In the genomic region with DNA sequence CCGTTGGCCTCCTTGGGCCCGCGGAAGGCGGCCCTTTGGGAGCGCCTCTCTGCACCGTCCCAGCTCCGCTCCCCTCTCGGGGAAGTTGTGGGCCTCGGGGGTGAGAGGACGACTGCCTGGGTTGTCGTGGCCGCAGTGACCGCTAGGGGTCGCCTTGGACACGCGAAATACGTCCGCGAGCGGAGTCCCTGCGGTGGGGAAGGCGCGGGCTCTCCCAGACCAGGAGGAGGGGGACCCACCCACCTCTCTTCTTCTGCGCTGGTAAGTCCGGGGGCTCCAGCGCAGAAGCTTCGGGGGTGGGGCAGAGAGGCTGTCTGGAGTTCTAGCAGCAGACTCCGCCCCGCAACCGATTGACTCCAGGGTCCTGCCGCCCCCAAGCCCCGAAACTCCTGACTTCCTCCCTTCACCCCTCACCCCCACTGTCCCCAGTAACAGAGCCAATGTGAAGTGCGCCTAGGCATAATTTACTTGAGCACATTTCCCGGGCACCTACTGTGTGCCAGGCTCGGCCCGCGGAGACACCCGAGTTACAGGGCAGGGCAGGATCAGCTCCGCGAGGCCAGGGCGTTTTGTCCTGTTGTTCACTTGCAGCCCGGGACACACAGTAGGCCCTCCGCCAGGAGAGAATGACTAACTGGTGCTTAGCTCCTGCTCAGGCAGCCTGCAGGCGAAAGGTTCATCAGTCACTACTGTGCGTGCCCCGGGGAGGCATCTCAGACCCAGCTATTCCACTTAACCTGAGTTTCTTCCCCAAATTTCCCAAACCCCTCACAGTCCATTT, we compare ENCODE assay signal across 8 cellular contexts. TPM values are rescaled to one million over a fixed set of nuclear protein-coding genes. Genes with fewer than 3 reads are reported as not detected.
A peak's percentile ranks its signal among the peaks of the same experiment; 100 is the strongest.
DNase-seq lines count a peak whose midpoint lies in the region; ATAC-seq and TF ChIP-seq lines count a peak whose summit lies in the region.

No MANE protein-coding gene starts in this region.

- peak overlapping the region; percentile 94 for H3K27ac Mint-ChIP-seq in Caco-2 (ENCODE audit: unreplicated experiment)

- peak overlapping the region; percentile 56; the same call in 1 of the 2 replicates for H3K4ac ChIP-seq in IMR-90 (ENCODE audit: low read depth, low read length)

- TF ChIP-seq RAD21 in IMR-90 (IDR thresholded peaks at IDR 0.05; ENCODE audit: low read length): peak; percentile 71

- no peak overlapping the region for H3K18ac ChIP-seq in IMR-90 (ENCODE audit: low read depth, low read length)

- H3K4me3 ChIP-seq in Caco-2 (ENCODE audit: low read depth, low read length): no peak overlapping the region
- H3K4me3 ChIP-seq in IMR-90 (ENCODE audit: insufficient read depth, low read depth, low read length): peak overlapping the region; percentile 24
- no peak overlapping the region for H3K4me3 ChIP-seq in SU-DHL-6 (ENCODE audit: insufficient read depth, low read length, poor library complexity, severe bottlenecking)
- peak overlapping the region; percentile 71 for H3K4me3 ChIP-seq in adipocyte (ENCODE audit: low read length)
- H3K4me3 ChIP-seq in psoas muscle: peak overlapping the region; percentile 61
- peak overlapping the region; percentile 31 for H3K4me3 ChIP-seq in urinary bladder (ENCODE audit: low read depth, low read length)

- no peaks in the 10 kb centered on the region for H3K79me2 ChIP-seq in SU-DHL-6 (ENCODE audit: insufficient read depth, low read length)

- H3K14ac ChIP-seq in IMR-90 (replicated peaks; ENCODE audit: low read depth, low read length): no peak overlapping the region

- H3K9me3 Mint-ChIP-seq in Caco-2 (ENCODE audit: unreplicated experiment): no peaks in the 10 kb centered on the region

- no peak overlapping the region for H2BK5ac ChIP-seq in IMR-90 (ENCODE audit: low read depth, low read length, poor library complexity, severe bottlenecking)

- TF ChIP-seq CTCF in Caco-2 (IDR thresholded peaks at IDR 0.05; ENCODE audit: insufficient read depth in 1 of 2, low read depth in 1 of 2, low read length in 1 of 2, severe bottlenecking in 1 of 2, unreplicated experiment in 1 of 2) (no peak), IMR-90 (conservative IDR thresholded peaks at IDR 0.05; ENCODE audit: low read depth, low read length) (peak; percentile 87), SU-DHL-6 (IDR thresholded peaks at IDR 0.05; ENCODE audit: insufficient read depth, low read length, poor library complexity, severe bottlenecking) (peak; percentile 92), psoas muscle (IDR thresholded peaks at IDR 0.05) (peak; percentile 94)

- no peak overlapping the region for H3K56ac ChIP-seq in IMR-90 (ENCODE audit: extremely low read depth, insufficient read depth, low read length)

- POLR2A ChIA-PET in Caco-2 (lab: Charles Lee) (no interaction called here), IMR-90 (lab: Charles Lee; ENCODE audit: unreplicated experiment) (no interaction called here)

- peaks cover 77% of the 10 kb centered on the region for H3K36me3 Mint-ChIP-seq in Caco-2 (ENCODE audit: insufficient read depth, unreplicated experiment)

- H4K8ac ChIP-seq in IMR-90 (ENCODE audit: low read depth in 2 of 2, low read length in 2 of 2): peak overlapping the region in 1 of 2 experiments; percentile 46; a peak in 1 of 4 replicates

- in situ Hi-C loops in IMR-90 (cut with MboI; ENCODE audit: low sequenced_read_pairs): loop anchor here (25.0 kb wide), 1 partner anchor 234 kb away; no protein-coding TSS in a partner anchor

- H3K27me3 Mint-ChIP-seq in Caco-2 (ENCODE audit: insufficient read depth, unreplicated experiment): no peaks in the 10 kb centered on the region

- H3K4me2 ChIP-seq in IMR-90 (ENCODE audit: low read depth, low read length) (peak overlapping the region; percentile 63), SU-DHL-6 (ENCODE audit: low read depth, low read length, poor library complexity, severe bottlenecking) (peak overlapping the region; percentile 47)

- no TSS peak for BruUV-seq in Caco-2 (replicated peaks; lab: Mats Ljungman, UMichigan)
- BruUV-seq in IMR-90 (replicated peaks; lab: Mats Ljungman, UMichigan): no TSS peak

- no peak overlapping the region for H3K9ac ChIP-seq in IMR-90 (ENCODE audit: low read depth, low read length)
- H3K9ac ChIP-seq in SU-DHL-6 (ENCODE audit: low read length): no peak overlapping the region
- H3K9ac ChIP-seq in adipocyte (ENCODE audit: low read length): peak overlapping the region; percentile 66

- no peak overlapping the region for H2BK20ac ChIP-seq in IMR-90 (ENCODE audit: low read depth, low read length)

- no peak overlapping the region for H2BK120ac ChIP-seq in IMR-90 (ENCODE audit: low read depth, low read length)

- H4K5ac ChIP-seq in IMR-90 (ENCODE audit: low read depth, low read length): no peak overlapping the region

- peak overlapping the region; percentile 88 for H2AK9ac ChIP-seq in IMR-90 (replicated peaks; ENCODE audit: low read depth, low read length, poor library complexity)

- H3K9me1 ChIP-seq in IMR-90 (ENCODE audit: insufficient read depth, low read length): no peaks in the 10 kb centered on the region

- intact Hi-C loops in Caco-2 (cut with micrococcal nuclease; ENCODE audit: unreplicated experiment): no loop called here
- intact Hi-C loops in IMR-90 (cut with micrococcal nuclease): loop anchor here (5.0 kb wide), 1 partner anchor 39 kb away; no protein-coding TSS in a partner anchor
- intact Hi-C loops in left ventricle myocardium superior (cut with micrococcal nuclease): no loop called here
- intact Hi-C loops in psoas muscle (cut with DNase I): loop anchor here (2.0 to 10.0 kb wide), 5 partner anchors 39 to 357 kb away; partner anchors contain the start of gene ACOX2 (in 1 of the 2)

- peak in 1 of 2 experiments; percentile 53 for DNase-seq in Caco-2
- DNase-seq in IMR-90: peak; percentile 69
- DNase-seq in adipocyte (ENCODE audit: low read depth): peak; percentile 96
- peak; percentile 93 for DNase-seq in left ventricle myocardium superior
- peak; percentile 90 to 95 for DNase-seq in psoas muscle

- H2AK5ac ChIP-seq in IMR-90 (ENCODE audit: low read depth, low read length): no peak overlapping the region

- H3K27me3 ChIP-seq in Caco-2 (replicated peaks; ENCODE audit: control insufficient read depth, insufficient read depth, low read length) (no peaks in the 10 kb centered on the region), IMR-90 (ENCODE audit: control insufficient read depth, insufficient read depth, low read length) (peaks cover 8% of the 10 kb centered on the region; the same call in 1 of the 2 replicates), SU-DHL-6 (ENCODE audit: low read length) (no peaks in the 10 kb centered on the region), adipocyte (replicated peaks; ENCODE audit: control insufficient read depth, insufficient read depth, low read length) (no peaks in the 10 kb centered on the region), psoas muscle (ENCODE audit: insufficient read depth in 3 of 3, low read length in 2 of 3) (no peaks in the 10 kb centered on the region)

- no peaks in the 10 kb centered on the region for H3K79me1 ChIP-seq in IMR-90 (ENCODE audit: low read depth in 1 of 2, low read length in 2 of 2)

- H3K9me3 ChIP-seq in Caco-2: no peaks in the 10 kb centered on the region
- H3K9me3 ChIP-seq in IMR-90 (ENCODE audit: control insufficient read depth, insufficient read depth, low read length): no peaks in the 10 kb centered on the region
- H3K9me3 ChIP-seq in SU-DHL-6 (ENCODE audit: insufficient read depth, low read length): no peaks in the 10 kb centered on the region
- H3K9me3 ChIP-seq in adipocyte (ENCODE audit: control insufficient read depth, low read length): no peaks in the 10 kb centered on the region
- no peaks in the 10 kb centered on the region for H3K9me3 ChIP-seq in psoas muscle

- 36% methylated on average over 15 of the region's 46 CpGs; no CpG with 5 or more reads in 1 of the 2 experiments for WGBS in IMR-90 (ENCODE audit: extremely low coverage in 2 of 2, insufficient read length in 1 of 2), 2 experiments
- 11 to 13% (median 11%) methylated on average over 38 to 46 of the region's 46 CpGs for WGBS in psoas muscle, 3 donors
- WGBS in urinary bladder: 7% methylated on average over 46 of the region's 46 CpGs

- peak overlapping the region; percentile 8 for H3K4me3 Mint-ChIP-seq in Caco-2 (ENCODE audit: unreplicated experiment)

- CTCF ChIA-PET in Caco-2 (lab: Charles Lee) (no interaction called here), IMR-90 (lab: Yijun Ruan, JAX) (interaction anchor here (0.6 to 2.3 kb wide), 19 partner anchors 8 to 1472 kb away, joined by 3 to 19 read pairs (median 4); partner anchors contain the start of genes DNASE1L3, HTD2 and RPP14)

- TF ChIP-seq POLR2A in IMR-90 (IDR thresholded peaks at IDR 0.05; ENCODE audit: low read depth, low read length): no peak

- no peaks in the 10 kb centered on the region for H3K9me2 ChIP-seq in SU-DHL-6 (replicated peaks; ENCODE audit: insufficient read depth, low read length)

- H2AFZ ChIP-seq in IMR-90 (replicated peaks; ENCODE audit: low read length, poor library complexity) (peak overlapping the region; percentile 88), SU-DHL-6 (ENCODE audit: low read depth, low read length, severe bottlenecking) (peak overlapping the region; percentile 93)

- dilution Hi-C loops in IMR-90 (cut with HindIII; ENCODE audit: low sequenced_read_pairs, unreplicated experiment): no loop called here

- peak overlapping the region; percentile 25; the same call in 1 of the 2 replicates for H4K91ac ChIP-seq in IMR-90 (ENCODE audit: insufficient read depth, low read depth, low read length)

- no peak overlapping the region for H3K23ac ChIP-seq in IMR-90 (ENCODE audit: low read depth, low read length)

- H3K36me3 ChIP-seq in Caco-2 (ENCODE audit: control insufficient read depth, insufficient read depth, low read length) (no peaks in the 10 kb centered on the region), IMR-90 (ENCODE audit: control insufficient read depth, insufficient read depth, low read length) (peaks cover 1% of the 10 kb centered on the region; the same call in 1 of the 2 replicates), SU-DHL-6 (ENCODE audit: low read length) (no peaks in the 10 kb centered on the region), adipocyte (ENCODE audit: control insufficient read depth, insufficient read depth, low read length, severe bottlenecking) (no peaks in the 10 kb centered on the region), psoas muscle (ENCODE audit: insufficient read depth in 1 of 2, low read depth in 1 of 2) (no peaks in the 10 kb centered on the region), urinary bladder (ENCODE audit: insufficient read depth) (no peaks in the 10 kb centered on the region)

- peaks cover 4% of the 10 kb centered on the region for H4K20me1 ChIP-seq in IMR-90 (ENCODE audit: insufficient read depth, low read length)
- no peaks in the 10 kb centered on the region for H4K20me1 ChIP-seq in SU-DHL-6 (ENCODE audit: low read depth, low read length)

- peaks cover 40% of the 10 kb centered on the region for H3K4me1 Mint-ChIP-seq in Caco-2 (ENCODE audit: low read depth, unreplicated experiment)

- ATAC-seq in GM21367 (IDR thresholded peaks at IDR 0.05; ENCODE audit: unreplicated experiment) (peak; percentile 76), IMR-90 (ENCODE audit: low read depth) (peak; percentile 92), left ventricle myocardium superior (peak; percentile 80), psoas muscle (peak; percentile 93 to 99 (median 94))

- peaks cover 38% of the 10 kb centered on the region for H3K4me1 ChIP-seq in Caco-2
- H3K4me1 ChIP-seq in IMR-90 (ENCODE audit: control insufficient read depth, insufficient read depth, low read length): peaks cover 7% of the 10 kb centered on the region
- peaks cover 15% of the 10 kb centered on the region for H3K4me1 ChIP-seq in adipocyte (ENCODE audit: control insufficient read depth, insufficient read depth, low read length)
- peaks cover 3% of the 10 kb centered on the region for H3K4me1 ChIP-seq in psoas muscle
- H3K4me1 ChIP-seq in urinary bladder (ENCODE audit: insufficient read depth): no peaks in the 10 kb centered on the region

- H2BK15ac ChIP-seq in IMR-90 (ENCODE audit: low read depth, low read length): no peak overlapping the region

- no peak overlapping the region for H3K27ac ChIP-seq in IMR-90 (ENCODE audit: insufficient read depth, low read length)
- no peak overlapping the region for H3K27ac ChIP-seq in SU-DHL-6 (ENCODE audit: low read depth, low read length)
- no peak overlapping the region for H3K27ac ChIP-seq in psoas muscle
- no peak overlapping the region for H3K27ac ChIP-seq in urinary bladder (ENCODE audit: low read depth)

- no peaks in the 10 kb centered on the region for H3F3A ChIP-seq in SU-DHL-6 (ENCODE audit: insufficient read depth)

RNA-seq across cellular contexts. Expression of gene DNASE1L3, which starts 32.8 kb away (rescaled TPM):
- total RNA-seq in Caco-2 (2022) (0.27 TPM in 1 of 2 replicates, not detected in the other), IMR-90 (2012; rRNA removed) (not detected in 2 replicates), left ventricle myocardium superior (1.9 TPM), psoas muscle (1 to 10 TPM in 2 of 4 donors, under 1 TPM in 2; 0.57 to 1.4 (median 1.1) TPM), urinary bladder (3.5 TPM)
- polyA plus RNA-seq in IMR-90 (2012; rRNA removed) (not detected in 2 replicates), psoas muscle (under 1 TPM; 0.18 to 0.73 (median 0.32) TPM), urinary bladder (5.4 TPM)
- polyA plus RNA-seq in IMR-90 (2012; cell fraction: cytosol; rRNA removed): not detected in 2 replicates
- not detected in 2 replicates for polyA plus RNA-seq in IMR-90 (2012; cell fraction: nucleus; rRNA removed; ENCODE audit: low replicate concordance)

RNA-seq across cellular contexts. Expression of gene ABHD6, which starts 59.7 kb away (rescaled TPM):
- total RNA-seq in Caco-2 (2022) (15.4 and 16.1 TPM in 2 replicates), IMR-90 (2012; rRNA removed) (4.7 and 5.0 TPM in 2 replicates), left ventricle myocardium superior (9.1 TPM), psoas muscle (1 to 10 TPM; 2.0 to 7.2 (median 5.1) TPM), urinary bladder (7.2 TPM)
- polyA plus RNA-seq in IMR-90 (2012; rRNA removed) (5.6 and 6.3 TPM in 2 replicates), psoas muscle (1 to 10 TPM; 1.7 to 5.7 (median 2.5) TPM), urinary bladder (8.8 TPM)
- polyA plus RNA-seq in IMR-90 (2012; cell fraction: cytosol; rRNA removed): 4.2 and 7.0 TPM in 2 replicates
- polyA plus RNA-seq in IMR-90 (2012; cell fraction: nucleus; rRNA removed; ENCODE audit: low replicate concordance): 3.2 and 4.6 TPM in 2 replicates

Comparison
In these comparisons a context has a peak if more than half of its experiments do, and no peak if none do; other contexts are left out.
1. H3K4me3 ChIP-seq: peak in IMR-90 (single experiment), adipocyte (single experiment), psoas muscle (single experiment) and urinary bladder (single experiment); none in Caco-2 (single experiment) and SU-DHL-6 (single experiment).
2. CTCF ChIP-seq: peak in IMR-90 (single experiment), SU-DHL-6 (single experiment) and psoas muscle (single experiment); none in Caco-2 (0 of 2).
3. intact Hi-C loops: an anchor here in IMR-90 (5.0 kb wide) and psoas muscle (2.0 to 10.0 kb wide); none called in Caco-2 and left ventricle myocardium superior.
4. Peak in every context shown above with its lines, with median percentiles within 50 percentile points of each other: ATAC-seq.